Comparison of ENCODE assay signal across 8 cellular contexts in the genomic region with DNA sequence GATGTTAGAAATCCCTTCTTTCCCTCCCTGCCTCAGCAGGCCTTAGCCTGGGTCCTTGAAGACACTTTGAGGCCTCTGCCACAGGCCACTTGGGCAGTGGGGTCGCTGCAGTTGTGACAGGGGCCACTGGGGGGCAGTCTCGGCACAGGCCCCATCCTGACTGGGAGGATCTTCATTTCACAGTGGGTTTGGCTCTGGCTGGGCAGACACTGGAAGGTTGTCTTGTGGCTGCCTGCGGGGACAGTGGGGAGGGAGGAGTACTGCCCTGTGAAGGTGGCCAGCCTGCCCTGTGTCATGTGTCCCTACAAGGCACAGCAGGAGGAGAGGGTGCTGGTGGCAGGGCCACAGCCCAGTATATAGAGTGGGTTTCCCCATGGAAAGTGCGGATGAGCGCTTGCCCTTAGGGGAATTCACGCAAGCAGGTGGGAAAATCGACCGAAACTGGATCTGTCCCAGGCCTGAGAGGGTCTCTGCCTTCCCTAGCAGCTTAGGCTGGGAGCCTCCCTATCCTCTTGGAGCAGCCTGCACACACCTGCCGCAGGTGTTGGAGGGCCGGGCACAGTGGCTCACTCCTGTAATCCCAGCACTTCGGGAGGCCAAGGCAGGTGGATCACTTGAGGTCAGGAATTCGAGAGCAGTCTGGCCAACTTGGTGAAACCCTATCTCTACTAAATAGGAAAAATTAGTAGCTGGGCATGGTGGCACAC. TPM values are rescaled to one million over a fixed set of nuclear protein-coding genes. Genes with fewer than 3 reads are reported as not detected.
A peak's percentile ranks its signal among the peaks of the same experiment; 100 is the strongest.
DNase-seq lines count a peak whose midpoint lies in the region; ATAC-seq and TF ChIP-seq lines count a peak whose summit lies in the region.

No MANE protein-coding gene starts in this region.

- peaks cover 5% of the 10 kb centered on the region for H3K36me3 Mint-ChIP-seq in activated T-helper 1 cell treated with anti-CD3 and anti-CD28 coated beads, Interleukin-12 subunit alpha, Interleukin-12 subunit beta, Interleukin-2, Interleukin-4 antibody, amounts not matched to agents 30 ng/mL and 10 ng/mL and 1 ng/mL, durations not matched to agents 14 hours and 24 hours and 36 hours (ENCODE audit: low read depth)
- peaks cover 34% of the 10 kb centered on the region for H3K36me3 Mint-ChIP-seq in osteocyte (ENCODE audit: unreplicated experiment)

- H3K4me3 ChIP-seq in PC-3 (ENCODE audit: low read length) (no peak overlapping the region), fibroblast of the aortic adventitia (ENCODE audit: low read depth, low read length) (no peak overlapping the region), transverse colon (no peak overlapping the region)

- H3K9me2 ChIP-seq in PC-3 (replicated peaks; ENCODE audit: low read length): no peaks in the 10 kb centered on the region

- no peaks in the 10 kb centered on the region for H3K4me1 Mint-ChIP-seq in activated T-helper 1 cell treated with anti-CD3 and anti-CD28 coated beads, Interleukin-12 subunit alpha, Interleukin-12 subunit beta, Interleukin-2, Interleukin-4 antibody, amounts not matched to agents 30 ng/mL and 10 ng/mL and 1 ng/mL, durations not matched to agents 14 hours and 24 hours and 36 hours (ENCODE audit: low read depth)
- peaks cover 4% of the 10 kb centered on the region for H3K4me1 Mint-ChIP-seq in osteocyte (ENCODE audit: unreplicated experiment)

- intact Hi-C loops in PC-3 (cut with micrococcal nuclease): no loop called here
- intact Hi-C loops in activated T-helper 1 cell treated with anti-CD3 and anti-CD28 coated beads, Interleukin-12 subunit alpha, Interleukin-12 subunit beta, Interleukin-2, Interleukin-4 antibody, amounts not matched to agents 30 ng/mL and 10 ng/mL and 1 ng/mL, durations not matched to agents 14 hours and 24 hours and 36 hours (cut with micrococcal nuclease): loop anchor here (1.0 kb wide), 1 partner anchor 58 kb away; no protein-coding TSS in a partner anchor
- intact Hi-C loops in transverse colon (cut with DNase I; ENCODE audit: low total_unique reads): no loop called here

- WGBS in transverse colon (ENCODE audit: low coverage in 1 of 2), 2 donors: 73% methylated on average over 11 of the region's 12 CpGs; no CpG with 5 or more reads in 1 of the 2 donors

- no peaks in the 10 kb centered on the region for H3F3A ChIP-seq in PC-3 (ENCODE audit: low read length, unreplicated experiment)

- H2AFZ ChIP-seq in PC-3 (ENCODE audit: low read length): no peak overlapping the region

- H3K27me3 ChIP-seq in PC-3 (ENCODE audit: low read length) (no peaks in the 10 kb centered on the region), transverse colon (no peaks in the 10 kb centered on the region)

- H3K4me3 Mint-ChIP-seq in activated T-helper 1 cell treated with anti-CD3 and anti-CD28 coated beads, Interleukin-12 subunit alpha, Interleukin-12 subunit beta, Interleukin-2, Interleukin-4 antibody, amounts not matched to agents 30 ng/mL and 10 ng/mL and 1 ng/mL, durations not matched to agents 14 hours and 24 hours and 36 hours: no peak overlapping the region
- H3K4me3 Mint-ChIP-seq in osteocyte (ENCODE audit: unreplicated experiment): no peak overlapping the region

- peak; percentile 84 for ATAC-seq in PC-3
- ATAC-seq in GM18519 (IDR thresholded peaks at IDR 0.05; ENCODE audit: low FRiP score, unreplicated experiment): no peak

- CTCF ChIA-PET in PC-3 (lab: Charles Lee): interaction anchor here (0.6 kb wide), 1 partner anchor 84 kb away, joined by 11 read pairs; no protein-coding TSS in a partner anchor

- no peak overlapping the region for H3K4me2 ChIP-seq in PC-3 (ENCODE audit: low read length)

- in situ Hi-C loops in transverse colon (cut with MboI; ENCODE audit: low pct_ligation_motif_present in 1 of 4, low pct_unique_long_range_greater_than_20kb in 1 of 4, low sequenced_read_pairs in 3 of 4): no loop called here

- no peak for TF ChIP-seq EP300 in transverse colon (IDR thresholded peaks at IDR 0.05; ENCODE audit: low read depth)

- BruUV-seq in PC-3 (replicated peaks; lab: Mats Ljungman, UMichigan): no TSS peak

- no peak for TF ChIP-seq POLR2A in transverse colon (IDR thresholded peaks at IDR 0.05)

- no peaks in the 10 kb centered on the region for H4K20me1 ChIP-seq in PC-3 (ENCODE audit: low read length)

- H3K27ac Mint-ChIP-seq in activated T-helper 1 cell treated with anti-CD3 and anti-CD28 coated beads, Interleukin-12 subunit alpha, Interleukin-12 subunit beta, Interleukin-2, Interleukin-4 antibody, amounts not matched to agents 30 ng/mL and 10 ng/mL and 1 ng/mL, durations not matched to agents 14 hours and 24 hours and 36 hours: no peak overlapping the region
- peak overlapping the region; percentile 54 for H3K27ac Mint-ChIP-seq in osteocyte (ENCODE audit: unreplicated experiment)

- H3K27me3 Mint-ChIP-seq in activated T-helper 1 cell treated with anti-CD3 and anti-CD28 coated beads, Interleukin-12 subunit alpha, Interleukin-12 subunit beta, Interleukin-2, Interleukin-4 antibody, amounts not matched to agents 30 ng/mL and 10 ng/mL and 1 ng/mL, durations not matched to agents 14 hours and 24 hours and 36 hours (ENCODE audit: insufficient read depth): no peaks in the 10 kb centered on the region
- H3K27me3 Mint-ChIP-seq in osteocyte (ENCODE audit: unreplicated experiment): no peaks in the 10 kb centered on the region

- H3K4me1 ChIP-seq in PC-3 (ENCODE audit: insufficient read depth, low read length): no peaks in the 10 kb centered on the region
- peaks cover 0 to 2% (median 0%) of the 10 kb centered on the region in 4 donors for H3K4me1 ChIP-seq in transverse colon

- peak; percentile 88 for TF ChIP-seq CTCF in PC-3 (conservative IDR thresholded peaks at IDR 0.05; ENCODE audit: low read depth, low read length)
- TF ChIP-seq CTCF in fibroblast of the aortic adventitia (IDR thresholded peaks at IDR 0.05; ENCODE audit: insufficient read depth, low read length): peak; percentile 91
- TF ChIP-seq CTCF in osteocyte (IDR thresholded peaks at IDR 0.05): peak; percentile 80
- TF ChIP-seq CTCF in transverse colon (IDR thresholded peaks at IDR 0.05): peak; percentile 81 to 91 (median 85)

- H3K9me3 ChIP-seq in PC-3 (ENCODE audit: low read length): no peaks in the 10 kb centered on the region
- H3K9me3 ChIP-seq in transverse colon: no peaks in the 10 kb centered on the region

- no peaks in the 10 kb centered on the region for H3K79me2 ChIP-seq in PC-3 (ENCODE audit: low read length)

- H3K9ac ChIP-seq in PC-3 (ENCODE audit: low read length): no peak overlapping the region

- H3K36me3 ChIP-seq in PC-3 (ENCODE audit: low read depth, low read length): peaks cover 11% of the 10 kb centered on the region; the same call in 1 of the 2 replicates
- H3K36me3 ChIP-seq in transverse colon: peaks cover 1 to 64% (median 33%) of the 10 kb centered on the region in 4 donors

- H3K27ac ChIP-seq in PC-3 (ENCODE audit: low read length) (no peak overlapping the region), transverse colon (no peak overlapping the region)

- no peaks in the 10 kb centered on the region for H3K9me3 Mint-ChIP-seq in activated T-helper 1 cell treated with anti-CD3 and anti-CD28 coated beads, Interleukin-12 subunit alpha, Interleukin-12 subunit beta, Interleukin-2, Interleukin-4 antibody, amounts not matched to agents 30 ng/mL and 10 ng/mL and 1 ng/mL, durations not matched to agents 14 hours and 24 hours and 36 hours
- H3K9me3 Mint-ChIP-seq in osteocyte (ENCODE audit: unreplicated experiment): no peaks in the 10 kb centered on the region

- DNase-seq in AML-193 (lab: John Stamatoyannopoulos, UW) (peak; percentile 36 to 37), H4 (ENCODE audit: low spot score) (peak; percentile 57), PC-3 (peak; percentile 58), fibroblast of the aortic adventitia (ENCODE audit: low read depth) (peak; percentile 39), osteocyte (ENCODE audit: extremely low spot score, unreplicated experiment) (no peak), transverse colon (peak; percentile 76)
- DNase-seq in activated T-helper 1 cell treated with anti-CD3 and anti-CD28 coated beads, Interleukin-12 subunit alpha, Interleukin-12 subunit beta, Interleukin-2, Interleukin-4 antibody, amounts not matched to agents 30 ng/mL and 10 ng/mL and 1 ng/mL, durations not matched to agents 14 hours and 24 hours and 36 hours (ENCODE audit: low spot score): peak; percentile 37

- POLR2A ChIA-PET in PC-3 (lab: Charles Lee; ENCODE audit: unreplicated experiment): no interaction called here

RNA-seq across cellular contexts. Expression of a gene that starts 28.8 kb away (rescaled TPM):
- total RNA-seq in H4 (2014; rRNA removed; shearing (Covaris generic)): 50.8 and 58.9 TPM in 2 replicates
- total RNA-seq in PC-3 (2014; rRNA removed): 24.8 and 28.7 TPM in 2 replicates
- 87.2 and 91.1 TPM in 2 replicates for total RNA-seq in activated T-helper 1 cell treated with anti-CD3 and anti-CD28 coated beads, Interleukin-12 subunit alpha, Interleukin-12 subunit beta, Interleukin-2, Interleukin-4 antibody, amounts not matched to agents 30 ng/mL and 10 ng/mL and 1 ng/mL, durations not matched to agents 14 hours and 24 hours and 36 hours
- 0.08 and 19.1 TPM in 2 replicates for total RNA-seq in fibroblast of the aortic adventitia (ENCODE audit: low replicate concordance)
- 4.2 and 5.7 TPM in 2 replicates for total RNA-seq in osteocyte
- 1 to 10 TPM in 2 of 4 donors, under 1 TPM in 1, not detected in 1; 1.00 to 4.4 (median 1.2) TPM for total RNA-seq in transverse colon

RNA-seq across cellular contexts. Expression of a gene that starts 46.8 kb away (rescaled TPM):
- 8.0 and 11.9 TPM in 2 replicates for total RNA-seq in H4 (2014; rRNA removed; shearing (Covaris generic))
- total RNA-seq in PC-3 (2014; rRNA removed) (38.4 and 60.8 TPM in 2 replicates), fibroblast of the aortic adventitia (ENCODE audit: low replicate concordance) (23.1 and 25.2 TPM in 2 replicates), osteocyte (57.3 and 64.1 TPM in 2 replicates), transverse colon (100 to 1,000 TPM; 100 to 139 (median 120) TPM)
- 35.2 and 35.3 TPM in 2 replicates for total RNA-seq in activated T-helper 1 cell treated with anti-CD3 and anti-CD28 coated beads, Interleukin-12 subunit alpha, Interleukin-12 subunit beta, Interleukin-2, Interleukin-4 antibody, amounts not matched to agents 30 ng/mL and 10 ng/mL and 1 ng/mL, durations not matched to agents 14 hours and 24 hours and 36 hours
